Comparison of ENCODE assay signal across 11 cellular contexts in the genomic region with DNA sequence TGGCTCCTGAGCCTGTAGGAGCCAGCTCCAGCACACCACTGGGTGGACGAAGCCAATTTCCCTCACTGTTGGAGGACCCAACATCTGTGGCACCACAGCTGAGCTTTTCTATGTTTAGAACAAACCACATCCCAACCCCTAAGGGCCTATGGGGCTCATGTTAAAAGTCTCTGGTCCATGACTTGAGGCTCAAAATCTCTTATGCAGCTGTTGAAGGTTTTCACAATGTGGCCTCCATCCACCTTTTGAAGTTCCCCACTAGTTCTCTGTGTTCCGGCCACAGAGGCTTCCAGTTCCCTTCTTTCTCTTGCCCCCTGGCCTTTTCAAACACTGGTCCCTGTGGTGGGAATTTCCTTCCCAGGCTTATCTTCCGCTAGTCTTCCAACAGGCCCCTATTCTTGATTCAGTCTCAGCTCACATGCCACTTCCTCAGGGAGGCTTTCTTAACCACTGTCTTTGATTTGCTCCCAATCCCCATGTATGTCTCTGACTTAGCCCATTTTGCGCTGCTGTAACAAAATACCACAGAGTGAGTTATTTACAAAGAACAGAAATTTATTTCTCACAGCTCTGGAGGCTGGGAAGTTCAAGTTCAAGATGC. TPM values are rescaled to one million over a fixed set of nuclear protein-coding genes. Genes with fewer than 3 reads are reported as not detected.
DNase-seq lines count a peak whose midpoint lies in the region; ATAC-seq and TF ChIP-seq lines count a peak whose summit lies in the region.
"Had no signal": no experiment of that assay in that cellular context is flagged by ENCODE, and none has a peak within 500 bp of the region (broad histone marks: within the 10 kb centered on the region; RNA-seq: fewer than 3 reads in every experiment).

No MANE protein-coding gene starts in this region.

- POLR2A ChIA-PET in MCF 10A (lab: Yijun Ruan, JAX) = interaction anchor here (0.6 to 1.6 kb wide), 2 partner anchors 37 to 41 kb away, joined by 4 to 8 read pairs; no protein-coding TSS in a partner anchor

- H3K4me3 ChIP-seq in breast epithelium = no peak overlapping the region
- H3K4me3 ChIP-seq in ascending aorta = no peak overlapping the region
- H3K4me3 ChIP-seq: K562 had no signal

- intact Hi-C loops in MCF 10A (cut with micrococcal nuclease) = no loop called here
- intact Hi-C loops in breast epithelium (cut with DNase I; ENCODE audit: low total_unique reads) = no loop called here
- intact Hi-C loops in ascending aorta (cut with DNase I) = no loop called here

- peaks cover 26% of the 10 kb centered on the region for H3K4me1 Mint-ChIP-seq in MCF 10A (ENCODE audit: insufficient read depth, unreplicated experiment)
- peaks cover 12% of the 10 kb centered on the region for H3K4me1 Mint-ChIP-seq in chondrocyte (ENCODE audit: low read depth)

- TF ChIP-seq POLR2A in breast epithelium (IDR thresholded peaks at IDR 0.05) (no peak), Raji (IDR thresholded peaks at IDR 0.05; ENCODE audit: insufficient read depth, low read depth, low read length) (peak; percentile 56)

- no peaks in the 10 kb centered on the region for H3K9me3 ChIP-seq in breast epithelium
- H3K9me3 ChIP-seq in ascending aorta = no peaks in the 10 kb centered on the region

- H3K4me3 Mint-ChIP-seq in MCF 10A (ENCODE audit: unreplicated experiment) = no peak overlapping the region
- no peak overlapping the region for H3K4me3 Mint-ChIP-seq in chondrocyte (ENCODE audit: unreplicated experiment)

- TF ChIP-seq CTCF in MCF 10A (IDR thresholded peaks at IDR 0.05; ENCODE audit: unreplicated experiment) (no peak), breast epithelium (IDR thresholded peaks at IDR 0.05) (no peak), chondrocyte (IDR thresholded peaks at IDR 0.05) (no peak), ascending aorta (IDR thresholded peaks at IDR 0.05) (no peak)

- no TSS peak for BruUV-seq in MCF 10A (replicated peaks; lab: Mats Ljungman, UMichigan)

- peak overlapping the region; percentile 20 for H3K27ac Mint-ChIP-seq in MCF 10A (ENCODE audit: low read depth, unreplicated experiment)
- no peak overlapping the region for H3K27ac Mint-ChIP-seq in chondrocyte (ENCODE audit: unreplicated experiment)

- H3K9me3 Mint-ChIP-seq in MCF 10A (ENCODE audit: unreplicated experiment) (no peaks in the 10 kb centered on the region), chondrocyte (ENCODE audit: low read depth) (peaks cover 4% of the 10 kb centered on the region)

- H3K27ac ChIP-seq in breast epithelium = no peak overlapping the region
- H3K27ac ChIP-seq in ascending aorta = no peak overlapping the region
- H3K27ac ChIP-seq: C4-2B had no signal

- CTCF ChIA-PET in MCF 10A (lab: Yijun Ruan, JAX) = interaction anchor here (0.6 to 2.7 kb wide), 8 partner anchors 8 to 371 kb away, joined by 3 to 35 read pairs (median 9); partner anchors contain the start of gene NIPAL3

- H3K27me3 ChIP-seq in breast epithelium = no peaks in the 10 kb centered on the region
- no peaks in the 10 kb centered on the region for H3K27me3 ChIP-seq in ascending aorta

- H3K4me1 ChIP-seq in breast epithelium (no peaks in the 10 kb centered on the region), ascending aorta (peaks cover 6 to 8% of the 10 kb centered on the region in 2 donors)

- ATAC-seq in HG03097 (IDR thresholded peaks at IDR 0.05; ENCODE audit: low FRiP score, unreplicated experiment) = peak; percentile 43

- H3K36me3 Mint-ChIP-seq in MCF 10A (ENCODE audit: insufficient read depth, unreplicated experiment) (no peaks in the 10 kb centered on the region), chondrocyte (ENCODE audit: low read depth) (no peaks in the 10 kb centered on the region)

- H3K36me3 ChIP-seq in breast epithelium (no peaks in the 10 kb centered on the region), ascending aorta (no peaks in the 10 kb centered on the region)

- H3K27me3 Mint-ChIP-seq in MCF 10A (ENCODE audit: insufficient read depth, unreplicated experiment) (no peaks in the 10 kb centered on the region), chondrocyte (ENCODE audit: low read depth) (peaks cover 7% of the 10 kb centered on the region)

- DNase-seq in MCF 10A (ENCODE audit: unreplicated experiment) = no peak
- no peak for DNase-seq in breast epithelium (ENCODE audit: low spot score in 2 of 2)
- no peak for DNase-seq in islet precursor cell
- no peak for DNase-seq in stimulated activated CD4-positive, alpha-beta T cell treated with anti-CD3 and anti-CD28 coated beads, Interleukin-4, amount 100 ng/mL, for 24 hours
- DNase-seq in chondrocyte (ENCODE audit: low spot score) = no peak
- no peak for DNase-seq in ascending aorta (ENCODE audit: low spot score in 2 of 2)

RNA-seq across cellular contexts. Expression of gene IFNLR1, which starts 4.0 kb away (rescaled TPM):
- 0.12 and 0.19 TPM in 2 replicates for total RNA-seq in MCF 10A (2022)
- 10 to 100 TPM in 1 of 3 donors, 1 to 10 TPM in 1, under 1 TPM in 1; under 0.01 to 10.7 (median 3.9) TPM for total RNA-seq in breast epithelium
- total RNA-seq in chondrocyte = 0.12 to 0.22 TPM in 2 of 3 replicates, not detected in the other
- total RNA-seq in ascending aorta = 0.32 TPM
- total RNA-seq: K562 had no signal

RNA-seq across cellular contexts. Expression of gene IL22RA1, which starts 48.1 kb away (rescaled TPM):
- total RNA-seq in MCF 10A (2022) (not detected in 2 replicates), breast epithelium (under 1 TPM in 2 of 3 donors, not detected in 1; 0.73 to 0.98 TPM), chondrocyte (not detected in 3 replicates), ascending aorta (not detected)
- total RNA-seq: fibroblast of villous mesenchyme, K562 had no signal
